ENCODE assay signal across 22 cellular contexts in the genomic region with DNA sequence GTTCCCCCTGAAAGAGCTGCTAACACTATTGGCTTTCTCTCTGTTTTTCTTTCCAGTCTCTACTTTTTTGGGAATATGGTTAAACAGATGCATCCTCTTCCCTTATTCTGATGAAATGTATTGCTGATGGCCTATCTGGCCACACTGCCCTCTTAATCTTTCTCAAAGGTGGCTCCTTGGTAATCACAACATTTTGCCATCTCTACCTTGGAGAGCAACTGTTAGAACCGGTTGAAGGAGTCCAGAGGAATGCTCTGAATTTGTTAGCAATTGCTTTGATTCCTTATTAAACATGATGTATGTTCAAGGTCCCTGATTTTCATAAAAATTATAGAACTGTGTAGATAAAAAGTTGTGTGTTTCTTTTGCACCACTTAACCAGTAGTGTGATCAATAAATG. TPM values are rescaled to one million over a fixed set of nuclear protein-coding genes. Genes with fewer than 3 reads are reported as not detected.
DNase-seq lines count a peak whose midpoint lies in the region; ATAC-seq, FAIRE-seq and TF ChIP-seq lines count a peak whose summit lies in the region.
"Had no signal": no experiment of that assay in that cellular context is flagged by ENCODE, and none has a peak within 500 bp of the region (broad histone marks: within the 10 kb centered on the region; RNA-seq: fewer than 3 reads in every experiment).

No MANE protein-coding gene starts in this region.

- intact Hi-C loops in posterior cingulate gyrus (cut with DNase I), result no loop called here

- H3K9me3 Mint-ChIP-seq in GM23338 (no peaks in the 10 kb centered on the region), T-cell (no peaks in the 10 kb centered on the region)
- H3K9me3 Mint-ChIP-seq: CD4-positive, alpha-beta T cell; CD8-positive, alpha-beta T cell had no signal

- ATAC-seq in A549 (no peak), GM23338 (no peak), T-cell (replicated peaks in 1 of 4) (no peak)
- ATAC-seq: CD8-positive, alpha-beta T cell had no signal

- H3K27ac ChIP-seq in A549, result no peak overlapping the region
- H3K27ac ChIP-seq in GM23338 (ENCODE audit: low read depth), result no peak overlapping the region
- H3K27ac ChIP-seq: BLaER1 treated with 17β-estradiol and CSF1 and Interleukin-3, amounts not matched to agents 10 nM and 100 nM; C4-2B had no signal

- TF ChIP-seq POLR2A in A549 (IDR thresholded peaks at IDR 0.05; ENCODE audit: low read length), result no peak

- H3F3A ChIP-seq in GM23338 (replicated peaks; ENCODE audit: low read depth), result no peaks in the 10 kb centered on the region

- H3K27me3 Mint-ChIP-seq in GM23338 (ENCODE audit: insufficient read depth, low read depth, poor library complexity), result peaks cover 10% of the 10 kb centered on the region
- no peaks in the 10 kb centered on the region for H3K27me3 Mint-ChIP-seq in T-cell
- H3K27me3 Mint-ChIP-seq: B cell; CD4-positive, alpha-beta T cell had no signal

- no peaks in the 10 kb centered on the region for H3K4me1 ChIP-seq in A549
- H3K4me1 ChIP-seq in GM23338 (ENCODE audit: insufficient read depth), result no peaks in the 10 kb centered on the region
- H3K4me1 ChIP-seq: Caco-2 had no signal

- H3K27ac Mint-ChIP-seq in GM23338, result no peak overlapping the region
- H3K27ac Mint-ChIP-seq in T-cell, result no peak overlapping the region
- H3K27ac Mint-ChIP-seq: B cell; CD4-positive, alpha-beta T cell; CD8-positive, alpha-beta T cell had no signal

- H3K4me1 Mint-ChIP-seq in GM23338 (no peaks in the 10 kb centered on the region), T-cell (no peaks in the 10 kb centered on the region)
- H3K4me1 Mint-ChIP-seq: B cell had no signal

- H3K4me3 ChIP-seq in A549, result no peak overlapping the region
- H3K4me3 ChIP-seq in GM23338, result no peak overlapping the region
- H3K4me3 ChIP-seq: BLaER1 treated with 17β-estradiol and CSF1 and Interleukin-3, amounts not matched to agents 10 nM and 100 nM had no signal

- no peak for TF ChIP-seq RAD21 in A549 (conservative IDR thresholded peaks at IDR 0.05 in 1 of 2, IDR thresholded peaks at IDR 0.05 in 1 of 2)
- TF ChIP-seq RAD21 in Ishikawa (IDR thresholded peaks at IDR 0.05; ENCODE audit: low read depth), result no peak

- TF ChIP-seq EP300 in A549 (IDR thresholded peaks at IDR 0.05) (no peak), Ishikawa (IDR thresholded peaks at IDR 0.05; ENCODE audit: borderline replicate concordance) (no peak)

- H4K20me1 ChIP-seq in GM23338 (replicated peaks; ENCODE audit: insufficient read depth), result no peaks in the 10 kb centered on the region
- H4K20me1 ChIP-seq: BLaER1 treated with 17β-estradiol and CSF1 and Interleukin-3, amounts not matched to agents 10 nM and 100 nM had no signal

- H3K9me3 ChIP-seq in A549, result no peaks in the 10 kb centered on the region
- H3K9me3 ChIP-seq: BLaER1 treated with 17β-estradiol and CSF1 and Interleukin-3, amounts not matched to agents 10 nM and 100 nM; Caco-2 had no signal

- POLR2A ChIA-PET in A549 (lab: Yijun Ruan, JAX) (interaction anchor here (0.6 to 1.2 kb wide), 2 partner anchors 9 to 199 kb away, joined by 3 read pairs; no protein-coding TSS in a partner anchor), T-cell (lab: Charles Lee) (interaction anchor here (0.6 kb wide), 2 partner anchors 28 to 1521 kb away, joined by 5 read pairs; no protein-coding TSS in a partner anchor)

- FAIRE-seq in A549 (lab: Jason Lieb, UNC), result no peak
- FAIRE-seq: A204.1, D721Med, G401.6, GM12891, GM19239 had no signal

- H3K9me2 ChIP-seq in GM23338 (ENCODE audit: insufficient read depth), result no peaks in the 10 kb centered on the region

- H3K36me3 ChIP-seq in GM23338 (ENCODE audit: insufficient read depth), result no peaks in the 10 kb centered on the region
- H3K36me3 ChIP-seq: BLaER1 treated with 17β-estradiol and CSF1 and Interleukin-3, amounts not matched to agents 10 nM and 100 nM had no signal

- H3K79me2 ChIP-seq in GM23338 (replicated peaks; ENCODE audit: insufficient read depth), result no peaks in the 10 kb centered on the region

- H2AFZ ChIP-seq in GM23338, result no peak overlapping the region

- DNase-seq in A549 (ENCODE audit: low read depth in 1 of 2, low spot score in 1 of 2) (no peak), GM23338 (ENCODE audit: low spot score) (no peak), posterior cingulate gyrus (no peak), T-cell (no peak)
- DNase-seq in activated CD4-positive, alpha-beta T cell treated with anti-CD3 and anti-CD28 coated beads, Interleukin-2, amount 50 U/mL, for 1 hour, result no peak
- DNase-seq: 8988T; AML-193; Caco-2; Calu3; CD4-positive, alpha-beta T cell; CD8-positive, alpha-beta T cell; DMS79 treated with DMSO at 0.1 percent for 48 hours; GF-D8 had no signal

- no peaks in the 10 kb centered on the region for H3K27me3 ChIP-seq in GM23338 (ENCODE audit: insufficient read depth)
- H3K27me3 ChIP-seq: BLaER1 treated with 17β-estradiol and CSF1 and Interleukin-3, amounts not matched to agents 10 nM and 100 nM had no signal

- H3K4me3 Mint-ChIP-seq in GM23338 (no peak overlapping the region), T-cell (no peak overlapping the region)
- H3K4me3 Mint-ChIP-seq: B cell; CD4-positive, alpha-beta T cell; CD8-positive, alpha-beta T cell had no signal

- CTCF ChIA-PET in A549 (lab: Yijun Ruan, JAX) (interaction anchor here (1.2 kb wide), 1 partner anchor 21 kb away, joined by 6 read pairs; no protein-coding TSS in a partner anchor), T-cell (lab: Charles Lee) (interaction anchor here (0.6 to 0.8 kb wide), 2 partner anchors 31 to 238 kb away, joined by 3 read pairs; no protein-coding TSS in a partner anchor)

- no peaks in the 10 kb centered on the region for H3K36me3 Mint-ChIP-seq in GM23338 (ENCODE audit: low read depth)
- no peaks in the 10 kb centered on the region for H3K36me3 Mint-ChIP-seq in T-cell
- H3K36me3 Mint-ChIP-seq: CD8-positive, alpha-beta T cell had no signal

- H3K4me2 ChIP-seq in A549 (no peak overlapping the region), GM23338 (no peak overlapping the region)

- 50% methylated on average over 1 of the region's 1 CpG for WGBS in A549 (ENCODE audit: missing lambda C conversion rate)

- TF ChIP-seq CTCF in A549 (IDR thresholded peaks at IDR 0.05) (no peak), GM23338 (conservative IDR thresholded peaks at IDR 0.05; ENCODE audit: low read depth in 2 of 2) (no peak)

TF ChIP-seq in GM23338, 12 proteins besides CTCF, POLR2A, EP300 and RAD21 (continues in another document):
- TF ChIP-seq NANOG (IDR thresholded peaks at IDR 0.05; ENCODE audit: borderline replicate concordance), result no peak

TF ChIP-seq in Ishikawa, 13 proteins besides CTCF, POLR2A, EP300 and RAD21:
- TF ChIP-seq TCF12 (IDR thresholded peaks at IDR 0.05; ENCODE audit: low read depth), result no peak
- no peak for TF ChIP-seq FOXM1 (IDR thresholded peaks at IDR 0.05; ENCODE audit: borderline replicate concordance, low read depth)
- TF ChIP-seq ZBTB7A (IDR thresholded peaks at IDR 0.05; ENCODE audit: low read depth), result no peak
- TF ChIP-seq TEAD4 (IDR thresholded peaks at IDR 0.05), result no peak
- peak; percentile 70 for TF ChIP-seq REST (IDR thresholded peaks at IDR 0.05; ENCODE audit: low read depth)
- no peak for TF ChIP-seq USF1 (IDR thresholded peaks at IDR 0.05)
- TF ChIP-seq EGR1 (IDR thresholded peaks at IDR 0.05), result no peak
- TF ChIP-seq TAF1 (IDR thresholded peaks at IDR 0.05; ENCODE audit: low read depth), result no peak

RNA-seq across cellular contexts. Expression of gene ARID1A, which starts 50.1 kb away (rescaled TPM):
- polyA plus RNA-seq in A549 (2011; rRNA removed), result 17.4 and 23.9 TPM in 2 replicates
- 29.6 and 37.4 TPM in 2 replicates for polyA plus RNA-seq in A549 (2012; cell fraction: cytosol; rRNA removed)
- polyA plus RNA-seq in A549 (2012; cell fraction: nucleus; rRNA removed), result 71.0 and 103 TPM in 2 replicates
- polyA plus RNA-seq in A549 (2017; fragmentation: RNase III; extraction: RNeasy Plus Mini Kit Qiagen cat#74134 plus additional on column Dnase treatment), result 21.4 to 24.1 TPM (median 22.4 TPM) in 3 replicates
- polyA minus RNA-seq in A549 (2011; rRNA and poly(A)+ RNA removed), result 40.8 and 48.3 TPM in 2 replicates
- 82.1 and 104 TPM in 2 replicates for total RNA-seq in GM23338 (2014; rRNA removed; shearing (Covaris generic))
- 50.0 and 62.6 TPM in 2 replicates for polyA plus RNA-seq in GM23338 (2016; fragmentation: Nextera tagmentation; extraction: Ambion mirVana)
- total RNA-seq in T-cell, result 100 to 1,000 TPM; 122 to 148 (median 126) TPM
